Comparison of ENCODE assay signal across 1 cellular context in the genomic region with DNA sequence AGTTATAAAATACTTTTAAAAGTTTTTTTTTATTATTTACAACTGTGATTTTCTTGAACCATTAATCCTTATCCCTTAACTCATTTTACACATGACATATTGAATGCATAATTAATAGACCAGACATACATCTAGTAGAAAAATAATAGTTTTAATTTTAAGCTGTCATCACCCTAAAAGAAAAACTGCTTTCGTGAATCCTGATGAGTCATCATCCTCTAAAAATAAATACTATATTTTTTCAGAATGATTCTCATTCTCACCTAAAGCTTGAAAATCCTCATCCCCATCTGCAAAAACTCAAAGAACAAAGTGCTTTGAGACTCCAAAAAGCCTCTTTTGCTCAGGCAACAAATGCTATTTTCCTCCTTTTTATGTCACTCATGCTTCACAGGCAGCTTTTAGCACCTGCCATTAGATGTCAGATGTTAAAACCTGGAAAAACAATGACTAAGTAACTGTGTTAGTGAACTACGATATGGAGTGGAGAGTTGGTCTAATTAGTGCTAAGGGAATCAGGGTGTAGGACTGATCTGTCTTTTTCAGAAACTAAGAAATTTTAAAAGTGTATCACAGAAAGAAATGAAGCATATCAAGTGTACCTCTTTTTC.
TF ChIP-seq lines count a peak whose summit lies in the region.

No MANE protein-coding gene starts in this region.

TF ChIP-seq in GM23338, 12 proteins besides CTCF, POLR2A, EP300 and RAD21 (continued from another document):
- TF ChIP-seq, protein P1, sequence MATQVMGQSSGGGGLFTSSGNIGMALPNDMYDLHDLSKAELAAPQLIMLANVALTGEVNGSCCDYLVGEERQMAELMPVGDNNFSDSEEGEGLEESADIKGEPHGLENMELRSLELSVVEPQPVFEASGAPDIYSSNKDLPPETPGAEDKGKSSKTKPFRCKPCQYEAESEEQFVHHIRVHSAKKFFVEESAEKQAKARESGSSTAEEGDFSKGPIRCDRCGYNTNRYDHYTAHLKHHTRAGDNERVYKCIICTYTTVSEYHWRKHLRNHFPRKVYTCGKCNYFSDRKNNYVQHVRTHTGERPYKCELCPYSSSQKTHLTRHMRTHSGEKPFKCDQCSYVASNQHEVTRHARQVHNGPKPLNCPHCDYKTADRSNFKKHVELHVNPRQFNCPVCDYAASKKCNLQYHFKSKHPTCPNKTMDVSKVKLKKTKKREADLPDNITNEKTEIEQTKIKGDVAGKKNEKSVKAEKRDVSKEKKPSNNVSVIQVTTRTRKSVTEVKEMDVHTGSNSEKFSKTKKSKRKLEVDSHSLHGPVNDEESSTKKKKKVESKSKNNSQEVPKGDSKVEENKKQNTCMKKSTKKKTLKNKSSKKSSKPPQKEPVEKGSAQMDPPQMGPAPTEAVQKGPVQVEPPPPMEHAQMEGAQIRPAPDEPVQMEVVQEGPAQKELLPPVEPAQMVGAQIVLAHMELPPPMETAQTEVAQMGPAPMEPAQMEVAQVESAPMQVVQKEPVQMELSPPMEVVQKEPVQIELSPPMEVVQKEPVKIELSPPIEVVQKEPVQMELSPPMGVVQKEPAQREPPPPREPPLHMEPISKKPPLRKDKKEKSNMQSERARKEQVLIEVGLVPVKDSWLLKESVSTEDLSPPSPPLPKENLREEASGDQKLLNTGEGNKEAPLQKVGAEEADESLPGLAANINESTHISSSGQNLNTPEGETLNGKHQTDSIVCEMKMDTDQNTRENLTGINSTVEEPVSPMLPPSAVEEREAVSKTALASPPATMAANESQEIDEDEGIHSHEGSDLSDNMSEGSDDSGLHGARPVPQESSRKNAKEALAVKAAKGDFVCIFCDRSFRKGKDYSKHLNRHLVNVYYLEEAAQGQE (IDR thresholded peaks at IDR 0.05; ENCODE audit: unreplicated experiment) = no peak
- TF ChIP-seq NANOG (IDR thresholded peaks at IDR 0.05; ENCODE audit: borderline replicate concordance) (no peak), EZH2 (IDR thresholded peaks at IDR 0.05; ENCODE audit: low read depth, unreplicated experiment) (no peak), ZNF114 (CRISPR knock-in tag; IDR thresholded peaks at IDR 0.05) (no peak), JUNB (IDR thresholded peaks at IDR 0.05; ENCODE audit: unreplicated experiment) (no peak), ZNF331 (CRISPR knock-in tag; IDR thresholded peaks at IDR 0.05; ENCODE audit: low read depth) (no peak), CREB1 (CRISPR knock-in tag; IDR thresholded peaks at IDR 0.05; ENCODE audit: low read depth) (no peak), EZH2phosphoT487 (IDR thresholded peaks at IDR 0.05; ENCODE audit: unreplicated experiment) (no peak), STAT1 (IDR thresholded peaks at IDR 0.05; ENCODE audit: unreplicated experiment) (no peak), POLR2AphosphoS5 (IDR thresholded peaks at IDR 0.05; ENCODE audit: low read depth) (no peak)
- TF ChIP-seq, protein P2, sequence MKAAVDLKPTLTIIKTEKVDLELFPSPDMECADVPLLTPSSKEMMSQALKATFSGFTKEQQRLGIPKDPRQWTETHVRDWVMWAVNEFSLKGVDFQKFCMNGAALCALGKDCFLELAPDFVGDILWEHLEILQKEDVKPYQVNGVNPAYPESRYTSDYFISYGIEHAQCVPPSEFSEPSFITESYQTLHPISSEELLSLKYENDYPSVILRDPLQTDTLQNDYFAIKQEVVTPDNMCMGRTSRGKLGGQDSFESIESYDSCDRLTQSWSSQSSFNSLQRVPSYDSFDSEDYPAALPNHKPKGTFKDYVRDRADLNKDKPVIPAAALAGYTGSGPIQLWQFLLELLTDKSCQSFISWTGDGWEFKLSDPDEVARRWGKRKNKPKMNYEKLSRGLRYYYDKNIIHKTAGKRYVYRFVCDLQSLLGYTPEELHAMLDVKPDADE (IDR thresholded peaks at IDR 0.05) = no peak
